9 cellular contexts compared by ENCODE assay signal in the genomic region with DNA sequence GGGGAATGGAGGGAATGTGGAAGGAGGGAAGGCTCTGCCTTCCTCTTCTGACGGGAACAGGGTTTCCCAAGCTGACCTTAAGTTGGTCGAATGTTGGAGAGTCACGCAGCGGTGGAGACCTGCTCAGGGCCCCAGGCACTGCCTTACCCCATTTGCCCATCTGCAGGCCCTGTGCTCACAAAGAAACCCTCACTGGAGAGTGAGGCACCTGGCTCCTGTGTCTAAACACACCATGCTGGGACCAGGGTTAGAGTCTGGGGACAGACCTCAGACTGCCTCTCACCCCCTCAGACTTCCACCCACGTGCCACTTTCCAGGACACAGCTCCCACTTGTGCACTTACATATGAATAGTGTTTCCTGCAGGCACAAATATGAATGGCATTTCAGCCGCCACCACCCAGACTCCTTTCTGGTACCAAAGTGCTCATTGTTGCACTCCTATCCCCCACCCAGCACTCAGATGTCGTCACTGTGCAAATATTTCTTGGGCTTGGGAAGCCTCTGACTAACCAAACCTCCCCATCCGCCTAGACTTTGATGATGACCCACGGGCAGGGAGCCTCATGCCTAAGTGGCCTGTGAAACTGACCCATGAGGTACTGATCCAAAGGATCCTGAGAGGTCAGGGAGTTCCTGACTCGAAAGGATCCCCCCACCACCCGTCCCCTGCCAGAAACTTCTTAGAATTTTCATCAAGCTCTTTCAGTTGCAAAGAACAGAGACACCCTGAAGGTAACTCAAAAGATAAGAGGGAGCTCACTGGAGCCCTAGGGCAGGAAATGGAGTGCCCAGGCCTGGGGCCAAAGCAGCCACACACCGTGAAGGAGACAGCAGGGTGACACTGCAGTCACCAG.
DNase-seq lines count a peak whose midpoint lies in the region; ATAC-seq and TF ChIP-seq lines count a peak whose summit lies in the region.
"Had no signal": no experiment of that assay in that cellular context is flagged by ENCODE, and none has a peak within 500 bp of the region (broad histone marks: within the 10 kb centered on the region; RNA-seq: fewer than 3 reads in every experiment).

No MANE protein-coding gene starts in this region.

- no peaks in the 10 kb centered on the region for H3K9me3 Mint-ChIP-seq in IgD-negative memory B cell
- no peaks in the 10 kb centered on the region for H3K9me3 Mint-ChIP-seq in endodermal cell
- H3K9me3 Mint-ChIP-seq in naive thymus-derived CD8-positive, alpha-beta T cell, result no peaks in the 10 kb centered on the region
- H3K9me3 Mint-ChIP-seq in natural killer cell treated with Interleukin-12 subunit alpha and Interleukin-12 subunit beta and Interleukin-15 and Interleukin-18, amount 100 ng/mL, for 72 hours, result no peaks in the 10 kb centered on the region

- H3K36me3 Mint-ChIP-seq in IgD-negative memory B cell, result peaks cover 4% of the 10 kb centered on the region
- H3K36me3 Mint-ChIP-seq in endodermal cell (ENCODE audit: low read depth), result no peaks in the 10 kb centered on the region
- H3K36me3 Mint-ChIP-seq in naive thymus-derived CD8-positive, alpha-beta T cell, result peaks cover 0 to 16% (median 0%) of the 10 kb centered on the region in 3 donors
- H3K36me3 Mint-ChIP-seq in natural killer cell treated with Interleukin-12 subunit alpha and Interleukin-12 subunit beta and Interleukin-15 and Interleukin-18, amount 100 ng/mL, for 72 hours, result no peaks in the 10 kb centered on the region

- H3K4me1 ChIP-seq in endodermal cell (ENCODE audit: control insufficient read depth, insufficient read depth, low read length), result peaks cover 13% of the 10 kb centered on the region

- H3K27ac Mint-ChIP-seq in IgD-negative memory B cell, result peak overlapping the region; percentile 82 to 94 (median 90)
- H3K27ac Mint-ChIP-seq in endodermal cell, result peak overlapping the region; percentile 72
- H3K27ac Mint-ChIP-seq in naive thymus-derived CD8-positive, alpha-beta T cell, result peak overlapping the region in 6 of 10 donors; percentile 4 to 81 (median 51)
- no peak overlapping the region for H3K27ac Mint-ChIP-seq in natural killer cell treated with Interleukin-12 subunit alpha and Interleukin-12 subunit beta and Interleukin-15 and Interleukin-18, amount 100 ng/mL, for 72 hours

- H3K4me3 ChIP-seq in endodermal cell (ENCODE audit: low read length) (no peak overlapping the region), H7 (ENCODE audit: insufficient read depth, low read depth, low read length) (no peak overlapping the region)

- H3K27me3 ChIP-seq in endodermal cell (ENCODE audit: control insufficient read depth, insufficient read depth, low read length, poor library complexity, severe bottlenecking) (no peaks in the 10 kb centered on the region), H7 (ENCODE audit: control insufficient read depth, insufficient read depth, low read length) (no peaks in the 10 kb centered on the region)

- ATAC-seq in naive thymus-derived CD8-positive, alpha-beta T cell, result no peak
- ATAC-seq in natural killer cell treated with Interleukin-12 subunit alpha and Interleukin-12 subunit beta and Interleukin-15 and Interleukin-18, amount 100 ng/mL, for 72 hours, result no peak
- no peak for ATAC-seq in GM19467 (IDR thresholded peaks at IDR 0.05; ENCODE audit: unreplicated experiment)

- 57 to 75% methylated on average over 4 to 12 of the region's 12 CpGs for WGBS in endodermal cell (ENCODE audit: insufficient coverage in 1 of 2, insufficient read length in 1 of 2), 2 experiments

- no peaks in the 10 kb centered on the region for H3K9me3 ChIP-seq in endodermal cell (ENCODE audit: control insufficient read depth, low read length)

- H3K36me3 ChIP-seq in endodermal cell (ENCODE audit: control insufficient read depth, insufficient read depth, low read length), result no peaks in the 10 kb centered on the region
- H3K36me3 ChIP-seq in H7 (replicated peaks; ENCODE audit: control insufficient read depth, insufficient read depth, low read length), result no peaks in the 10 kb centered on the region

- H3K4me3 Mint-ChIP-seq in IgD-negative memory B cell, result peak overlapping the region in 1 of 4 donors; percentile 27
- no peak overlapping the region for H3K4me3 Mint-ChIP-seq in endodermal cell
- no peak overlapping the region for H3K4me3 Mint-ChIP-seq in naive thymus-derived CD8-positive, alpha-beta T cell
- no peak overlapping the region for H3K4me3 Mint-ChIP-seq in natural killer cell treated with Interleukin-12 subunit alpha and Interleukin-12 subunit beta and Interleukin-15 and Interleukin-18, amount 100 ng/mL, for 72 hours

- peak overlapping the region; percentile 76 for H3K27ac ChIP-seq in endodermal cell (ENCODE audit: low read depth, low read length)

- H3K4me1 Mint-ChIP-seq in IgD-negative memory B cell (peaks cover 15 to 23% (median 23%) of the 10 kb centered on the region in 3 donors), endodermal cell (peaks cover 35% of the 10 kb centered on the region)
- peaks cover 11 to 29% (median 14%) of the 10 kb centered on the region in 4 donors for H3K4me1 Mint-ChIP-seq in naive thymus-derived CD8-positive, alpha-beta T cell
- peaks cover 13 to 17% of the 10 kb centered on the region in 2 donors for H3K4me1 Mint-ChIP-seq in natural killer cell treated with Interleukin-12 subunit alpha and Interleukin-12 subunit beta and Interleukin-15 and Interleukin-18, amount 100 ng/mL, for 72 hours (ENCODE audit: low read depth in 2 of 2)

- H3K27me3 Mint-ChIP-seq in IgD-negative memory B cell, result no peaks in the 10 kb centered on the region
- no peaks in the 10 kb centered on the region for H3K27me3 Mint-ChIP-seq in endodermal cell (ENCODE audit: insufficient read depth)
- no peaks in the 10 kb centered on the region for H3K27me3 Mint-ChIP-seq in naive thymus-derived CD8-positive, alpha-beta T cell
- peaks cover 0 to 10% of the 10 kb centered on the region in 2 donors for H3K27me3 Mint-ChIP-seq in natural killer cell treated with Interleukin-12 subunit alpha and Interleukin-12 subunit beta and Interleukin-15 and Interleukin-18, amount 100 ng/mL, for 72 hours

- no peak for TF ChIP-seq CTCF in endodermal cell (conservative IDR thresholded peaks at IDR 0.05)

- peak; percentile 95 for DNase-seq in AG08396 (ENCODE audit: low spot score)
- DNase-seq in endodermal cell, result no peak
- no peak for DNase-seq in naive thymus-derived CD8-positive, alpha-beta T cell
- DNase-seq in natural killer cell treated with Interleukin-12 subunit alpha and Interleukin-12 subunit beta and Interleukin-15 and Interleukin-18, amount 100 ng/mL, for 72 hours (ENCODE audit: low spot score), result no peak
- DNase-seq in stimulated activated CD4-positive, alpha-beta T cell treated with anti-CD3 and anti-CD28 coated beads, Interleukin-12 subunit alpha, Interleukin-12 subunit beta, amount 100 ng/mL, for 4 hours, result no peak
- DNase-seq in H7, result no peak
- DNase-seq: T-helper 1 cell had no signal

- no peak overlapping the region for H3K9ac ChIP-seq in endodermal cell (ENCODE audit: extremely low read depth, low read length, poor library complexity, severe bottlenecking)

- POLR2A ChIA-PET in naive thymus-derived CD8-positive, alpha-beta T cell (lab: Charles Lee), result no interaction called here

Comparison
In these comparisons a context has a peak if more than half of its experiments do, and no peak if none do; other contexts are left out.
1. H3K27ac Mint-ChIP-seq: peak in IgD-negative memory B cell (3 of 3), endodermal cell (single experiment) and naive thymus-derived CD8-positive, alpha-beta T cell (6 of 10); none in natural killer cell treated with Interleukin-12 subunit alpha and Interleukin-12 subunit beta and Interleukin-15 and Interleukin-18, amount 100 ng/mL, for 72 hours (0 of 2).